In genomic region chrX:11381464-11381863, GRCh38 we compare ENCODE assay signal across 8 cellular contexts.
DNase-seq lines count a peak whose midpoint lies in the region; ATAC-seq and TF ChIP-seq lines count a peak whose summit lies in the region.

No MANE protein-coding gene starts in this region.

- H3K27ac ChIP-seq in coronary artery = peak overlapping the region; percentile 28 to 73

- H3K4me1 Mint-ChIP-seq in Caco-2 (ENCODE audit: low read depth, unreplicated experiment) = peaks cover 3% of the 10 kb centered on the region

- no peaks in the 10 kb centered on the region; the same call in 1 of the 2 replicates for H3K9me3 ChIP-seq in Caco-2

- no peaks in the 10 kb centered on the region for H3K27me3 Mint-ChIP-seq in Caco-2 (ENCODE audit: insufficient read depth, unreplicated experiment)

- H3K4me3 Mint-ChIP-seq in Caco-2 (ENCODE audit: unreplicated experiment) = no peak overlapping the region

- no TSS peak for BruUV-seq in Caco-2 (replicated peaks; lab: Mats Ljungman, UMichigan)

- no peaks in the 10 kb centered on the region for H3K36me3 ChIP-seq in Caco-2 (ENCODE audit: control insufficient read depth, insufficient read depth, low read length)

- peak; percentile 44 to 45 for TF ChIP-seq CTCF in Caco-2 (IDR thresholded peaks at IDR 0.05; ENCODE audit: insufficient read depth in 1 of 2, low read depth in 1 of 2, low read length in 1 of 2, severe bottlenecking in 1 of 2, unreplicated experiment in 1 of 2)
- peak; percentile 38 for TF ChIP-seq CTCF in coronary artery (IDR thresholded peaks at IDR 0.05)

- no peaks in the 10 kb centered on the region for H3K36me3 Mint-ChIP-seq in Caco-2 (ENCODE audit: insufficient read depth, unreplicated experiment)

- H3K27me3 ChIP-seq in Caco-2 (replicated peaks; ENCODE audit: control insufficient read depth, insufficient read depth, low read length) = no peaks in the 10 kb centered on the region

- H3K4me3 ChIP-seq in Caco-2 (ENCODE audit: low read depth, low read length) (no peak overlapping the region), coronary artery (no peak overlapping the region)

- ATAC-seq in GM18867 (IDR thresholded peaks at IDR 0.05; ENCODE audit: unreplicated experiment) = peak; percentile 96
- peak; percentile 86 for ATAC-seq in HG03095 (IDR thresholded peaks at IDR 0.05; ENCODE audit: unreplicated experiment)
- no peak for ATAC-seq in HG03571 (IDR thresholded peaks at IDR 0.05; ENCODE audit: unreplicated experiment)

- H3K4me1 ChIP-seq in Caco-2 = peaks cover 19% of the 10 kb centered on the region

- DNase-seq in Caco-2 (peak; percentile 33 to 54), NCI-H748 (lab: John Stamatoyannopoulos, UW; ENCODE audit: unreplicated experiment) (peak; percentile 58), coronary artery (ENCODE audit: low spot score) (no peak), lung microvascular endothelial cell (ENCODE audit: low read depth in 2 of 2) (peak; percentile 68 to 71), SKM-1 (lab: John Stamatoyannopoulos, UW; ENCODE audit: unreplicated experiment) (no peak)

- POLR2A ChIA-PET in Caco-2 (lab: Charles Lee) = no interaction called here

- CTCF ChIA-PET in Caco-2 (lab: Charles Lee) = interaction anchor here (1.0 to 1.1 kb wide), 2 partner anchors 79 to 80 kb away, joined by 3 to 5 read pairs; no protein-coding TSS in a partner anchor

- H3K27ac Mint-ChIP-seq in Caco-2 (ENCODE audit: unreplicated experiment) = no peak overlapping the region

- intact Hi-C loops in Caco-2 (cut with micrococcal nuclease; ENCODE audit: unreplicated experiment) = loop anchor here (1.0 to 5.0 kb wide), 3 partner anchors 126 to 237 kb away; no protein-coding TSS in a partner anchor

- H3K9me3 Mint-ChIP-seq in Caco-2 (ENCODE audit: unreplicated experiment) = no peaks in the 10 kb centered on the region

Comparison
In these comparisons a context has a peak if more than half of its experiments do, and no peak if none do; other contexts are left out.
1. DNase-seq: peak in Caco-2 (2 of 2), NCI-H748 (single experiment) and lung microvascular endothelial cell (2 of 2); none in coronary artery (single experiment) and SKM-1 (single experiment).